1 cellular context compared by ENCODE assay signal in the genomic region with DNA sequence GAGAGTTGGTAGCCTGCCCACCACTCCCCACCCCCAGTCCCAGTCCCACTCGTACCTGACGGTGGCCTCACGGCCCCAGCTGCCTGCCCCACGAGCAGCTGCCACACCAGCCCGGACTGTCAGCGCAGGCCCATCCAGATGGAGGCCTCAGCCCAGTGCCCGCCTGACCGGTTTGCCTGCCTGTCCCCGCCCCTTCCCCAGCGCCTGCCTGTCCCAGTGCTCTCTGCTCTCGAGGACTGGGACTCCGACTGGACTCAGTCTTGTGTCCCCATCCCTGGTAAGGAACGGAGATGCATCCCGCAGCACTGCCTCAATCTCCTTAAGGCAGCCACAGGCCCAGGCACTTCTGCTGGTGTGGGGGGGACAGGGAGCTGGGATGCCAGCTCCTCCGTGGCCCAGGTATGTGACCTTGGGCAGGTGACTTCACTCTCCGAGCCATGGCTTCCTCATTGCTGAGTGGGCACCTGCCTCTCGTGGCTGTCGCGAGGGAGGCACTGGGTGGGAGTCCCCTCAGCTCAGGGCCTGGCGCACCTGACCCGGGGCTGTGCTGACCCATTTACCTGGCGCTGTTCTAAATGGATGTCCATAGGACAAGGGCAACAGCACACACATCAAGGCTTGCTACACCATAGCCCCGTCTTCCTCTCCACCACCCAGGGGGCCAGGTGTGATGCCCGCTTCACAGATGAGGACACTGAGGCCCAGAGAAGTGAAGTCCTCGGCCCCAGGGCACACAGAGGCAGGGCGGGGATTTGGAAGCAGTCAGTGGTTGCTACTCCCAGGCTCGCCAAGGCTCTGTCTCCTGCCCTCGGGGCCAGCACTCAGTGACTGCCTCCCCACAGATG.
TF ChIP-seq lines count a peak whose summit lies in the region.

A gene with protein sequence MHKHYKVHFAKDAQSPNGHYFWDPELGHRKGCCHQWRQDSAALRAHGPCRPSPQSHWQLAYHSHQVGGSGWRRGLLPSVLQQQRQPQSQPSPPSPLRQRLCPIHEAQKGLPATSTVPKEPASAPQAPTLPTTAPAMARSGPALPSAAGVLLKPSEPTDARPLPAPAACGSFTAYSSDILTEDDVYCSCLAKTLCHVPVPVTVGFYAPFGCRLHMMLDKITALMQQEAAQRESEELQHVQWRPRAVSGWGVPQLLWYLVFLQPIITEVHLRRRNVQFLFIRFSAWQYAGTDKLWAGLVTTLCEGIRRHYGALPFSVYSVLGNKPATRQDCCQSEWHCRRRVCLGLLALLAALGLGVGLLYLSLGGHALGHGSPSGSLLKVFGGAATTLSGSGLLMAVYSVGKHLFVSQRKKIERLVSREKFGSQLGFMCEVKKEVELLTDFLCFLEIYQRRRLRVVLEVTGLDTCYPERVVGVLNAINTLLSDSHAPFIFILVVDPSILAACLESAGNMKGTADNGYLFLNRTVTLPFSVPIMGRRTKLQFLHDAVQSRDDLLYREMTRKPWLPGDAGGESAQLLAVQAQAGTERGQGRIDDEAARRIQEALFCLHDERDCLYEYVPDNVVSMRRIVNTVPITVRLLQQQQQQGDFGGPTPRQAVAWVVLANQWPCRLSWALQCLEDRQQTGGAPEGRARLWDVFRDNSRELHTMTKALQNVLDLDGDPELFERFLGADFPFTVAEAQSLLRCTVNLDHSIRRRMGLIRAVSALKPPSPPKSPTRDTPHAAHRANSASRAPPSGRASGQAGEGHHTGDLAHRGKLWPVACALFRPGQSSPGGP (minus strand): TSS at position 113 of the 845 bp plus-strand sequence. CDS start 832 bp downstream, outside the sequence.

TF ChIP-seq in GM23338, 12 proteins besides CTCF, POLR2A, EP300 and RAD21 (continued from another document):
- TF ChIP-seq, protein P1, sequence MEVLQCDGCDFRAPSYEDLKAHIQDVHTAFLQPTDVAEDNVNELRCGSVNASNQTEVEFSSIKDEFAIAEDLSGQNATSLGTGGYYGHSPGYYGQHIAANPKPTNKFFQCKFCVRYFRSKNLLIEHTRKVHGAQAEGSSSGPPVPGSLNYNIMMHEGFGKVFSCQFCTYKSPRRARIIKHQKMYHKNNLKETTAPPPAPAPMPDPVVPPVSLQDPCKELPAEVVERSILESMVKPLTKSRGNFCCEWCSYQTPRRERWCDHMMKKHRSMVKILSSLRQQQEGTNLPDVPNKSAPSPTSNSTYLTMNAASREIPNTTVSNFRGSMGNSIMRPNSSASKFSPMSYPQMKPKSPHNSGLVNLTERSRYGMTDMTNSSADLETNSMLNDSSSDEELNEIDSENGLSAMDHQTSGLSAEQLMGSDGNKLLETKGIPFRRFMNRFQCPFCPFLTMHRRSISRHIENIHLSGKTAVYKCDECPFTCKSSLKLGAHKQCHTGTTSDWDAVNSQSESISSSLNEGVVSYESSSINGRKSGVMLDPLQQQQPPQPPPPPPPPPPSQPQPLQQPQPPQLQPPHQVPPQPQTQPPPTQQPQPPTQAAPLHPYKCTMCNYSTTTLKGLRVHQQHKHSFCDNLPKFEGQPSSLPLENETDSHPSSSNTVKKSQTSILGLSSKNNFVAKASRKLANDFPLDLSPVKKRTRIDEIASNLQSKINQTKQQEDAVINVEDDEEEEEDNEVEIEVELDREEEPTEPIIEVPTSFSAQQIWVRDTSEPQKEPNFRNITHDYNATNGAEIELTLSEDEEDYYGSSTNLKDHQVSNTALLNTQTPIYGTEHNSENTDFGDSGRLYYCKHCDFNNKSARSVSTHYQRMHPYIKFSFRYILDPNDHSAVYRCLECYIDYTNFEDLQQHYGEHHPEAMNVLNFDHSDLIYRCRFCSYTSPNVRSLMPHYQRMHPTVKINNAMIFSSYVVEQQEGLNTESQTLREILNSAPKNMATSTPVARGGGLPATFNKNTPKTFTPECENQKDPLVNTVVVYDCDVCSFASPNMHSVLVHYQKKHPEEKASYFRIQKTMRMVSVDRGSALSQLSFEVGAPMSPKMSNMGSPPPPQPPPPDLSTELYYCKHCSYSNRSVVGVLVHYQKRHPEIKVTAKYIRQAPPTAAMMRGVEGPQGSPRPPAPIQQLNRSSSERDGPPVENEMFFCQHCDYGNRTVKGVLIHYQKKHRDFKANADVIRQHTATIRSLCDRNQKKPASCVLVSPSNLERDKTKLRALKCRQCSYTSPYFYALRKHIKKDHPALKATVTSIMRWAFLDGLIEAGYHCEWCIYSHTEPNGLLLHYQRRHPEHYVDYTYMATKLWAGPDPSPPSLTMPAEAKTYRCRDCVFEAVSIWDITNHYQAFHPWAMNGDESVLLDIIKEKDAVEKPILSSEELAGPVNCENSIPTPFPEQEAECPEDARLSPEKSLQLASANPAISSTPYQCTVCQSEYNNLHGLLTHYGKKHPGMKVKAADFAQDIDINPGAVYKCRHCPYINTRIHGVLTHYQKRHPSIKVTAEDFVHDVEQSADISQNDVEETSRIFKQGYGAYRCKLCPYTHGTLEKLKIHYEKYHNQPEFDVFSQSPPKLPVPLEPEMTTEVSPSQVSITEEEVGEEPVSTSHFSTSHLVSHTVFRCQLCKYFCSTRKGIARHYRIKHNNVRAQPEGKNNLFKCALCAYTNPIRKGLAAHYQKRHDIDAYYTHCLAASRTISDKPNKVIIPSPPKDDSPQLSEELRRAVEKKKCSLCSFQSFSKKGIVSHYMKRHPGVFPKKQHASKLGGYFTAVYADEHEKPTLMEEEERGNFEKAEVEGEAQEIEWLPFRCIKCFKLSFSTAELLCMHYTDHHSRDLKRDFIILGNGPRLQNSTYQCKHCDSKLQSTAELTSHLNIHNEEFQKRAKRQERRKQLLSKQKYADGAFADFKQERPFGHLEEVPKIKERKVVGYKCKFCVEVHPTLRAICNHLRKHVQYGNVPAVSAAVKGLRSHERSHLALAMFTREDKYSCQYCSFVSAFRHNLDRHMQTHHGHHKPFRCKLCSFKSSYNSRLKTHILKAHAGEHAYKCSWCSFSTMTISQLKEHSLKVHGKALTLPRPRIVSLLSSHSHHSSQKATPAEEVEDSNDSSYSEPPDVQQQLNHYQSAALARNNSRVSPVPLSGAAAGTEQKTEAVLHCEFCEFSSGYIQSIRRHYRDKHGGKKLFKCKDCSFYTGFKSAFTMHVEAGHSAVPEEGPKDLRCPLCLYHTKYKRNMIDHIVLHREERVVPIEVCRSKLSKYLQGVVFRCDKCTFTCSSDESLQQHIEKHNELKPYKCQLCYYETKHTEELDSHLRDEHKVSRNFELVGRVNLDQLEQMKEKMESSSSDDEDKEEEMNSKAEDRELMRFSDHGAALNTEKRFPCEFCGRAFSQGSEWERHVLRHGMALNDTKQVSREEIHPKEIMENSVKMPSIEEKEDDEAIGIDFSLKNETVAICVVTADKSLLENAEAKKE (CRISPR knock-in tag; IDR thresholded peaks at IDR 0.05), result no peak
- TF ChIP-seq ZNF114 (CRISPR knock-in tag; IDR thresholded peaks at IDR 0.05) (no peak), JUNB (IDR thresholded peaks at IDR 0.05; ENCODE audit: unreplicated experiment) (no peak), POLR2AphosphoS5 (IDR thresholded peaks at IDR 0.05; ENCODE audit: low read depth) (no peak), EZH2phosphoT487 (IDR thresholded peaks at IDR 0.05; ENCODE audit: unreplicated experiment) (no peak), ETS1 (IDR thresholded peaks at IDR 0.05) (no peak), NANOG (IDR thresholded peaks at IDR 0.05; ENCODE audit: borderline replicate concordance) (no peak), EZH2 (IDR thresholded peaks at IDR 0.05; ENCODE audit: low read depth, unreplicated experiment) (no peak), CREB1 (CRISPR knock-in tag; IDR thresholded peaks at IDR 0.05; ENCODE audit: low read depth) (no peak)
